Comparison of ENCODE assay signal across 8 cellular contexts in genomic region chr7:25098096-25099046, GRCh38. TPM values are rescaled to one million over a fixed set of nuclear protein-coding genes. Genes with fewer than 3 reads are reported as not detected.
DNase-seq lines count a peak whose midpoint lies in the region; ATAC-seq, FAIRE-seq and TF ChIP-seq lines count a peak whose summit lies in the region.
"Had no signal": no experiment of that assay in that cellular context is flagged by ENCODE, and none has a peak within 500 bp of the region (broad histone marks: within the 10 kb centered on the region; RNA-seq: fewer than 3 reads in every experiment).

No MANE protein-coding gene starts in this region.

- intact Hi-C loops in colonic mucosa (cut with DNase I): no loop called here

- TF ChIP-seq POLR2A in GM12891 (IDR thresholded peaks at IDR 0.05; ENCODE audit: low read depth, low read length): no peak

- H3K4me3 ChIP-seq in colonic mucosa: no peak overlapping the region
- H3K4me3 ChIP-seq in liver (ENCODE audit: low read depth in 1 of 3, low read length in 3 of 3): no peak overlapping the region

- peak; percentile 79 to 84 for TF ChIP-seq RAD21 in liver (IDR thresholded peaks at IDR 0.05)

- peak; percentile 58 for FAIRE-seq in GM12891 (lab: Jason Lieb, UNC)
- FAIRE-seq: islet of Langerhans had no signal

- H3K4me1 ChIP-seq in colonic mucosa (no peaks in the 10 kb centered on the region), liver (ENCODE audit: control insufficient read depth in 4 of 4, insufficient read depth in 4 of 4, low read length in 3 of 4) (peaks cover 0 to 6% (median 3%) of the 10 kb centered on the region in 4 donors)

- DNase-seq in GM12891 (ENCODE audit: insufficient read length, low spot score) (peak; percentile 46), NCI-H345 (lab: John Stamatoyannopoulos, UW) (peak; percentile 65), colonic mucosa (peak; percentile 46)
- DNase-seq in activated CD4-positive, alpha-beta T cell treated with anti-CD3 and anti-CD28 coated beads for 1 hour: peak; percentile 26
- DNase-seq in stimulated activated CD4-positive, alpha-beta T cell treated with anti-CD3 and anti-CD28 coated beads, TNF-alpha, amount 100 ng/mL, for 4 hours (ENCODE audit: low read depth in 3 of 3): peak in 2 of 3 experiments; percentile 24 to 29

- peak; percentile 46 for ATAC-seq in HG02973 (IDR thresholded peaks at IDR 0.05; ENCODE audit: unreplicated experiment)

- TF ChIP-seq CTCF in colonic mucosa (IDR thresholded peaks at IDR 0.05) (peak; percentile 97), liver (IDR thresholded peaks at IDR 0.05; ENCODE audit: low read depth, low read length, missing input control) (peak; percentile 82)

- no peaks in the 10 kb centered on the region for H3K36me3 ChIP-seq in colonic mucosa
- no peaks in the 10 kb centered on the region for H3K36me3 ChIP-seq in liver (ENCODE audit: control insufficient read depth in 4 of 4, insufficient read depth in 3 of 4, low read depth in 1 of 4, low read length in 3 of 4)

- no peak overlapping the region for H3K27ac ChIP-seq in colonic mucosa
- H3K27ac ChIP-seq in liver (ENCODE audit: low read depth in 1 of 2, low read length in 2 of 2): no peak overlapping the region

- no peaks in the 10 kb centered on the region for H3K9me3 ChIP-seq in colonic mucosa
- H3K9me3 ChIP-seq in liver (ENCODE audit: control insufficient read depth in 4 of 4, low read length in 3 of 4): no peaks in the 10 kb centered on the region

- 33% methylated on average over 11 of the region's 11 CpGs for WGBS in liver

- H3K9ac ChIP-seq in colonic mucosa (ENCODE audit: low read depth in 2 of 2, low read length in 2 of 2) (no peak overlapping the region), liver (ENCODE audit: low read depth in 1 of 2, low read length in 2 of 2) (no peak overlapping the region)

- no peaks in the 10 kb centered on the region for H3K27me3 ChIP-seq in colonic mucosa
- no peaks in the 10 kb centered on the region for H3K27me3 ChIP-seq in liver (ENCODE audit: control insufficient read depth in 4 of 4, insufficient read depth in 4 of 4, low read length in 3 of 4)

TF ChIP-seq in GM12891, 5 proteins besides CTCF, POLR2A, EP300 and RAD21:
- TF ChIP-seq SPI1 (IDR thresholded peaks at IDR 0.05; ENCODE audit: low read depth, low read length): no peak
- TF ChIP-seq POU2F2 (IDR thresholded peaks at IDR 0.05; ENCODE audit: low read depth, low read length): no peak
- TF ChIP-seq PAX5 (IDR thresholded peaks at IDR 0.05; ENCODE audit: insufficient read depth, low read length, severe bottlenecking): no peak
- TF ChIP-seq POLR2AphosphoS5 (IDR thresholded peaks at IDR 0.05; ENCODE audit: low read depth, low read length): no peak
- no peak for TF ChIP-seq TAF1 (IDR thresholded peaks at IDR 0.05; ENCODE audit: low read depth, low read length)
TF ChIP-seq in GM12891: peak in this region for 0.

TF ChIP-seq in liver, 16 proteins besides CTCF, POLR2A, EP300 and RAD21:
- no peak for TF ChIP-seq FOXA1 (IDR thresholded peaks at IDR 0.05)
- TF ChIP-seq GABPA (IDR thresholded peaks at IDR 0.05 in 1 of 2, conservative IDR thresholded peaks at IDR 0.05 in 1 of 2): no peak
- TF ChIP-seq JUND (IDR thresholded peaks at IDR 0.05): no peak
- no peak for TF ChIP-seq SP1 (IDR thresholded peaks at IDR 0.05)
- no peak for TF ChIP-seq ATF3 (IDR thresholded peaks at IDR 0.05)
- no peak for TF ChIP-seq MAX (IDR thresholded peaks at IDR 0.05)
- TF ChIP-seq TAF1 (conservative IDR thresholded peaks at IDR 0.05): no peak
- TF ChIP-seq RXRA (IDR thresholded peaks at IDR 0.05): no peak
- TF ChIP-seq NR2F2 (IDR thresholded peaks at IDR 0.05): no peak
- no peak for TF ChIP-seq HNF4G (IDR thresholded peaks at IDR 0.05)
- TF ChIP-seq ZBTB33 (IDR thresholded peaks at IDR 0.05): no peak
- TF ChIP-seq EGR1 (IDR thresholded peaks at IDR 0.05; ENCODE audit: low read depth in 2 of 2): no peak
- TF ChIP-seq HNF4A (conservative IDR thresholded peaks at IDR 0.05): no peak
TF ChIP-seq in liver: peak in this region for 0.

RNA-seq across cellular contexts. Expression of gene CYCS, which starts 26.7 kb away (rescaled TPM):
- 159 TPM for polyA plus RNA-seq in GM12891 (2012; ENCODE audit: low read depth, missing spikeins)
- 100 to 1,000 TPM; 344 to 371 TPM for total RNA-seq in colonic mucosa
- total RNA-seq in liver: 10 to 100 TPM; 23.1 to 24.3 TPM
- 10 to 100 TPM; 60.6 to 74.3 TPM for polyA plus RNA-seq in liver

Comparison
In these comparisons a context has a peak if more than half of its experiments do, and no peak if none do; other contexts are left out.
1. RNA of gene CYCS, which starts 26.7 kb away (total RNA-seq): 344 to 371 TPM in colonic mucosa; 23.1 to 24.3 TPM in liver; every median in the first group is over 10 times any median in the second.
2. Peak in every context shown above with its lines, with median percentiles within 50 percentile points of each other: DNase-seq.